ENCODE assay signal across 19 cellular contexts in the genomic region with DNA sequence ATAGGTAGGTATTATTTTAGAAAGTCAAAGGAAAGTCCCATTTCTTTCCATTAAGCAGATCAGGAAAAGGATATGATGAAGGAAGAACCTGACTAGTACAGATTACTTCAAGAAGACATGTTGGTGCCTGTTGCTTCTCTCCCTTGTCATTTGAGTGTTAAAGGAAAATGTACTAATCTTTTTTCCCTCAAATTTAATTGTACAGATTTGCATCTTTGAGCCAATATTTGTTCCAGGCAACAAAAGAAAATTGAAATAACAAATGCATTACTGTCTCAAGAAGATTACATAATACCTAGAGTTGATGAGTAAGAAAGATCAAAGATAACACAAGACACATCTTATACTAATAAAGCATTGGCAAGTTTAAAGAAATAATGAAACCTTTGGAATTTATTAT.
"Had no signal": no experiment of that assay in that cellular context is flagged by ENCODE, and none has a peak within 500 bp of the region (broad histone marks: within the 10 kb centered on the region; RNA-seq: fewer than 3 reads in every experiment).

No MANE protein-coding gene starts in this region.

- H3K4me1 ChIP-seq: heart right ventricle, sigmoid colon, testis had no signal

- ATAC-seq: activated naive CD8-positive, alpha-beta T cell treated with anti-CD3 and anti-CD28 coated beads, Interleukin-2, amount 50 U/mL, for 24 hours; activated T-cell treated with anti-CD3 and anti-CD28 coated beads, Interleukin-2, amount 50 U/mL, for 4 hours; heart right ventricle; naive thymus-derived CD4-positive, alpha-beta T cell; stimulated activated effector memory CD8-positive, alpha-beta T cell treated with anti-CD3 and anti-CD28 coated beads, Interleukin-12 subunit alpha, Interleukin-12 subunit beta, amount 100 ng/mL, for 72 hours had no signal

- H3K4me3 ChIP-seq: heart right ventricle, sigmoid colon, testis had no signal

- H3K27ac ChIP-seq: heart right ventricle, sigmoid colon, testis, VCaP had no signal

- DNase-seq: activated CD4-positive, alpha-beta T cell treated with anti-CD3 and anti-CD28 coated beads, Interleukin-2, amount 50 U/mL, for 1 hour; activated CD4-positive, CD25-positive, alpha-beta regulatory T cell treated with anti-CD3 and anti-CD28 coated beads, Interleukin-2, amount 50 U/mL, for 72 hours; activated CD8-positive, alpha-beta memory T cell treated with anti-CD3 and anti-CD28 coated beads, Interleukin-2, amount 50 U/mL, for 4 hours; activated effector memory CD4-positive, alpha-beta T cell treated with Interleukin-2 at 50 U/mL for 16 hours; activated naive CD4-positive, alpha-beta T cell treated with anti-CD3 and anti-CD28 coated beads, Interleukin-2, amount 10 ng/mL, durations not matched to agents 7 days and 5 days; activated naive CD8-positive, alpha-beta T cell treated with anti-CD3 and anti-CD28 coated beads, Interleukin-2, amount 50 U/mL, for 24 hours; activated T-cell treated with anti-CD3 and anti-CD28 coated beads, Interleukin-2, amount 50 U/mL, for 4 hours; aorta; dermis blood vessel endothelial cell; effector memory CD4-positive, alpha-beta T cell; heart right ventricle; mesenchymal stem cell; naive thymus-derived CD4-positive, alpha-beta T cell; nucleus accumbens; sigmoid colon; stimulated activated CD4-positive, alpha-beta T cell treated with anti-CD3 and anti-CD28 coated beads, Interleukin-4, amount 100 ng/mL, for 24 hours; testis had no signal

- H3K9me3 ChIP-seq: sigmoid colon, testis had no signal

- H3K36me3 ChIP-seq: heart right ventricle, sigmoid colon had no signal

- H3K27me3 ChIP-seq: heart right ventricle, sigmoid colon, testis had no signal
